2 cellular contexts compared by ENCODE assay signal in genomic region chr16:68737730-68738590, GRCh38.
A peak's percentile ranks its signal among the peaks of the same experiment; 100 is the strongest.
TF ChIP-seq lines count a peak whose summit lies in the region.

No MANE protein-coding gene starts in this region.

TF ChIP-seq in K562, 482 proteins besides CTCF, POLR2A, EP300 and RAD21 (continued from another document):
- TF ChIP-seq PRDM10 (IDR thresholded peaks at IDR 0.05; ENCODE audit: partially characterized antibody), result peak; percentile 39

TF ChIP-seq in liver, 16 proteins besides CTCF, POLR2A, EP300 and RAD21:
- TF ChIP-seq REST (IDR thresholded peaks at IDR 0.05) (peak; percentile 68), JUND (IDR thresholded peaks at IDR 0.05) (no peak), HNF4A (conservative IDR thresholded peaks at IDR 0.05) (peak in 1 of 2 donors; percentile 50), YY1 (IDR thresholded peaks at IDR 0.05) (peak; percentile 68), RXRA (IDR thresholded peaks at IDR 0.05) (peak; percentile 33 to 58), SP1 (IDR thresholded peaks at IDR 0.05) (peak; percentile 23), ZBTB33 (IDR thresholded peaks at IDR 0.05) (no peak)
